In genomic region chr10:12405342-12406320, GRCh38 we compare ENCODE assay signal across 1 cellular context.
A peak's percentile ranks its signal among the peaks of the same experiment; 100 is the strongest.
TF ChIP-seq lines count a peak whose summit lies in the region.

No MANE protein-coding gene starts in this region.

TF ChIP-seq in HEK293, 187 proteins besides CTCF, POLR2A, EP300 and RAD21 (continued from another document and continues in another):
- TF ChIP-seq ZNF175 (tag by site-specific recombination; IDR thresholded peaks at IDR 0.05) = no peak
- TF ChIP-seq ZNF76 (tag by site-specific recombination; IDR thresholded peaks at IDR 0.05; ENCODE audit: borderline replicate concordance, low read depth) = no peak
- TF ChIP-seq ZEB2 (tag by site-specific recombination; IDR thresholded peaks at IDR 0.05) = peak; percentile 93
- no peak for TF ChIP-seq ZNF510 (tag by site-specific recombination; IDR thresholded peaks at IDR 0.05; ENCODE audit: insufficient replicate concordance)
- TF ChIP-seq ZBTB26 (tag by site-specific recombination; optimal IDR thresholded peaks at IDR 0.05) = no peak
- TF ChIP-seq ZNF426 (tag by site-specific recombination; IDR thresholded peaks at IDR 0.05) = no peak
- TF ChIP-seq HIC1 (tag by site-specific recombination; IDR thresholded peaks at IDR 0.05) = peak; percentile 37; the same call in 1 of the 2 replicates
- no peak for TF ChIP-seq ZNF791 (tag by site-specific recombination; IDR thresholded peaks at IDR 0.05)
- TF ChIP-seq ZNF26 (tag by site-specific recombination; IDR thresholded peaks at IDR 0.05) = no peak
- TF ChIP-seq ZNF558 (tag by site-specific recombination; IDR thresholded peaks at IDR 0.05) = peak; percentile 53; the same call in 1 of the 2 replicates
- no peak for TF ChIP-seq ZNF704 (tag by site-specific recombination; IDR thresholded peaks at IDR 0.05)
- no peak for TF ChIP-seq ZNF654 (tag by site-specific recombination; IDR thresholded peaks at IDR 0.05; ENCODE audit: low read depth)
- TF ChIP-seq ZNF707 (tag by site-specific recombination; IDR thresholded peaks at IDR 0.05) = no peak
- peak; percentile 77 for TF ChIP-seq IKZF3 (tag by site-specific recombination; IDR thresholded peaks at IDR 0.05)
- no peak; the same call in 1 of the 2 replicates for TF ChIP-seq ZNF692 (tag by site-specific recombination; IDR thresholded peaks at IDR 0.05)
- peak; percentile 38 for TF ChIP-seq ZBTB8A (tag by site-specific recombination; IDR thresholded peaks at IDR 0.05)
- no peak for TF ChIP-seq ZNF48 (tag by site-specific recombination; IDR thresholded peaks at IDR 0.05)
- no peak for TF ChIP-seq ZNF221 (tag by site-specific recombination; IDR thresholded peaks at IDR 0.05; ENCODE audit: borderline replicate concordance)
- no peak for TF ChIP-seq ZNF266 (tag by site-specific recombination; IDR thresholded peaks at IDR 0.05; ENCODE audit: low read depth)
- TF ChIP-seq ZNF174 (tag by site-specific recombination; IDR thresholded peaks at IDR 0.05) = no peak
- 0 out of 2 replicates have a peak, but pooled peaks have one; percentile 56 for TF ChIP-seq GFI1B (tag by site-specific recombination; IDR thresholded peaks at IDR 0.05)
- TF ChIP-seq ZNF280D (tag by site-specific recombination; IDR thresholded peaks at IDR 0.05) = no peak
- TF ChIP-seq ZNF155 (tag by site-specific recombination; IDR thresholded peaks at IDR 0.05) = no peak
- no peak for TF ChIP-seq ZNF701 (tag by site-specific recombination; IDR thresholded peaks at IDR 0.05)
- TF ChIP-seq RBAK (tag by site-specific recombination; IDR thresholded peaks at IDR 0.05) = no peak
- TF ChIP-seq ZFP41 (tag by site-specific recombination; IDR thresholded peaks at IDR 0.05; ENCODE audit: borderline replicate concordance) = no peak
- no peak for TF ChIP-seq ZNF292 (tag by site-specific recombination; IDR thresholded peaks at IDR 0.05; ENCODE audit: borderline replicate concordance, low read depth)
- no peak; the same call in 1 of the 2 replicates for TF ChIP-seq ZNF324 (tag by site-specific recombination; IDR thresholded peaks at IDR 0.05)
- no peak for TF ChIP-seq ZNF670 (tag by site-specific recombination; IDR thresholded peaks at IDR 0.05; ENCODE audit: low read depth)
- TF ChIP-seq ZNF211 (tag by site-specific recombination; IDR thresholded peaks at IDR 0.05; ENCODE audit: low read depth) = no peak
- TF ChIP-seq ZNF629 (tag by site-specific recombination; IDR thresholded peaks at IDR 0.05) = peak; percentile 88
- TF ChIP-seq ZNF513 (tag by site-specific recombination; IDR thresholded peaks at IDR 0.05) = peak; percentile 10; the same call in 1 of the 2 replicates
- TF ChIP-seq REPIN1 (tag by site-specific recombination; IDR thresholded peaks at IDR 0.05; ENCODE audit: low read depth) = no peak
- TF ChIP-seq ZNF785 (tag by site-specific recombination; IDR thresholded peaks at IDR 0.05) = no peak
- no peak for TF ChIP-seq ZNF433 (tag by site-specific recombination; IDR thresholded peaks at IDR 0.05; ENCODE audit: low read depth)
- TF ChIP-seq ZNF16 (tag by site-specific recombination; IDR thresholded peaks at IDR 0.05; ENCODE audit: low read depth) = no peak
- no peak for TF ChIP-seq ZNF530 (tag by site-specific recombination; IDR thresholded peaks at IDR 0.05; ENCODE audit: low read depth)
- TF ChIP-seq ZNF146 (tag by site-specific recombination; IDR thresholded peaks at IDR 0.05) = peak; percentile 50
- TF ChIP-seq ZNF544 (tag by site-specific recombination; IDR thresholded peaks at IDR 0.05) = no peak
- TF ChIP-seq HOXD13 (CRISPR knock-in tag; IDR thresholded peaks at IDR 0.05; ENCODE audit: borderline replicate concordance) = no peak
- no peak for TF ChIP-seq PBX3 (CRISPR knock-in tag; IDR thresholded peaks at IDR 0.05)
- TF ChIP-seq ZFP69B (tag by site-specific recombination; IDR thresholded peaks at IDR 0.05) = peak; percentile 67
- TF ChIP-seq ZSCAN4 (tag by site-specific recombination; IDR thresholded peaks at IDR 0.05) = no peak
- no peak; the same call in 1 of the 2 replicates for TF ChIP-seq ZNF341 (tag by site-specific recombination; IDR thresholded peaks at IDR 0.05; ENCODE audit: low read depth)
- TF ChIP-seq TSHZ1 (tag by site-specific recombination; IDR thresholded peaks at IDR 0.05; ENCODE audit: borderline replicate concordance) = peak; percentile 70
- peak; percentile 68 for TF ChIP-seq ZNF394 (tag by site-specific recombination; IDR thresholded peaks at IDR 0.05; ENCODE audit: borderline replicate concordance)
- peak; percentile 93 for TF ChIP-seq FEZF1 (tag by site-specific recombination; IDR thresholded peaks at IDR 0.05)
- no peak; the same call in 1 of the 2 replicates for TF ChIP-seq ZBTB1 (tag by site-specific recombination; IDR thresholded peaks at IDR 0.05)
